ENCODE assay signal across 9 cellular contexts in genomic region chr17:35028531-35029262, GRCh38. TPM values are rescaled to one million over a fixed set of nuclear protein-coding genes. Genes with fewer than 3 reads are reported as not detected.
A peak's percentile ranks its signal among the peaks of the same experiment; 100 is the strongest.
DNase-seq lines count a peak whose midpoint lies in the region; ATAC-seq and TF ChIP-seq lines count a peak whose summit lies in the region.
"Had no signal": no experiment of that assay in that cellular context is flagged by ENCODE, and none has a peak within 500 bp of the region (broad histone marks: within the 10 kb centered on the region; RNA-seq: fewer than 3 reads in every experiment).

No MANE protein-coding gene starts in this region.

- intact Hi-C loops in OCI-LY7 (cut with micrococcal nuclease; ENCODE audit: unreplicated experiment) = no loop called here

- H3K4me2 ChIP-seq in SK-N-SH = peak overlapping the region; percentile 3; the same call in 1 of the 2 replicates
- no peak overlapping the region for H3K4me2 ChIP-seq in OCI-LY7 (ENCODE audit: low read length)

- DNase-seq in SK-N-SH (no peak), Peyer's patch (no peak), renal cortical epithelial cell (ENCODE audit: low read depth) (peak; percentile 56), OCI-LY7 (ENCODE audit: low spot score) (no peak), A172 (ENCODE audit: low spot score) (no peak)
- DNase-seq: activated gamma-delta T cell treated with Interleukin-2 at 50 U/mL for 16 hours had no signal

- POLR2A ChIA-PET in SK-N-SH (lab: Yijun Ruan, JAX) (no interaction called here), OCI-LY7 (lab: Charles Lee) (interaction anchor here (0.5 kb wide), 1 partner anchor 18 kb away, joined by 6 read pairs; no protein-coding TSS in a partner anchor)

- no peak for ATAC-seq in SK-N-SH treated with all-trans-retinoic acid at 6 μM for 48 hours
- no peak for ATAC-seq in GM21723 (IDR thresholded peaks at IDR 0.05; ENCODE audit: unreplicated experiment)

- H3K9me3 ChIP-seq in SK-N-SH (no peaks in the 10 kb centered on the region), Peyer's patch (no peaks in the 10 kb centered on the region), OCI-LY7 (ENCODE audit: low read length) (no peaks in the 10 kb centered on the region)

- peaks cover 0 to 1% of the 10 kb centered on the region in 2 experiments; a peak in 2 of 4 replicates for H3K4me1 ChIP-seq in SK-N-SH (ENCODE audit: control insufficient read depth in 1 of 2, insufficient read depth in 2 of 2, low read depth in 1 of 2, low read length in 1 of 2)
- H3K4me1 ChIP-seq in Peyer's patch = peaks cover 0 to 10% (median 5%) of the 10 kb centered on the region in 4 donors
- no peaks in the 10 kb centered on the region for H3K4me1 ChIP-seq in OCI-LY7 (ENCODE audit: insufficient read depth, low read length, poor library complexity, severe bottlenecking)

- H3K27me3 ChIP-seq in SK-N-SH (ENCODE audit: insufficient read depth) (no peaks in the 10 kb centered on the region), Peyer's patch (no peaks in the 10 kb centered on the region)

- H4K20me1 ChIP-seq in SK-N-SH (ENCODE audit: insufficient read depth) = no peaks in the 10 kb centered on the region
- no peaks in the 10 kb centered on the region; the same call in 1 of the 2 replicates for H4K20me1 ChIP-seq in OCI-LY7 (ENCODE audit: insufficient read depth, low read length)

- TF ChIP-seq EP300 in SK-N-SH (IDR thresholded peaks at IDR 0.05; ENCODE audit: borderline replicate concordance in 1 of 2, low read depth in 1 of 2, low read length in 1 of 2) = no peak

- peak overlapping the region in 1 of 2 experiments; percentile 6; a peak in 2 of 4 replicates for H3K27ac ChIP-seq in SK-N-SH (ENCODE audit: low read depth in 2 of 2, low read length in 1 of 2)
- H3K27ac ChIP-seq in Peyer's patch = peak overlapping the region in 3 of 4 donors; percentile 19 to 72 (median 30)
- peak overlapping the region; percentile 76 for H3K27ac ChIP-seq in cingulate gyrus (ENCODE audit: low read depth, low read length)
- H3K27ac ChIP-seq in OCI-LY7 (ENCODE audit: low read depth, low read length, poor library complexity, severe bottlenecking) = no peak overlapping the region

- H3K9me2 ChIP-seq in SK-N-SH (no peaks in the 10 kb centered on the region), OCI-LY7 (ENCODE audit: insufficient read depth, low read length) (no peaks in the 10 kb centered on the region)

- no peak for TF ChIP-seq RAD21 in SK-N-SH (IDR thresholded peaks at IDR 0.05; ENCODE audit: low read length)

- H3K4me3 ChIP-seq in SK-N-SH (ENCODE audit: low read depth in 2 of 2, low read length in 1 of 2) = no peak overlapping the region
- no peak overlapping the region for H3K4me3 ChIP-seq in Peyer's patch
- H3K4me3 ChIP-seq in OCI-LY7 (ENCODE audit: low read depth, low read length, poor library complexity, severe bottlenecking) = no peak overlapping the region

- TF ChIP-seq POLR2A in Peyer's patch (IDR thresholded peaks at IDR 0.05) = no peak

- H3F3A ChIP-seq in SK-N-SH (replicated peaks; ENCODE audit: insufficient read depth) = peaks cover 11% of the 10 kb centered on the region

- no TSS peak for BruUV-seq in OCI-LY7 (replicated peaks; lab: Mats Ljungman, UMichigan)

- 89% methylated on average over 3 of the region's 3 CpGs for WGBS in SK-N-SH (ENCODE audit: low lambda C conversion rate)

- H3K9ac ChIP-seq in SK-N-SH = no peak overlapping the region

- H2AFZ ChIP-seq in SK-N-SH (ENCODE audit: low read depth) = no peak overlapping the region
- no peak overlapping the region for H2AFZ ChIP-seq in OCI-LY7 (ENCODE audit: low read length)

- H3K79me2 ChIP-seq in SK-N-SH (ENCODE audit: insufficient read depth) = no peaks in the 10 kb centered on the region; the same call in 1 of the 2 replicates
- H3K79me2 ChIP-seq in OCI-LY7 (ENCODE audit: insufficient read depth, low read depth, low read length) = no peaks in the 10 kb centered on the region

- TF ChIP-seq CTCF in SK-N-SH (IDR thresholded peaks at IDR 0.05) (no peak), Peyer's patch (IDR thresholded peaks at IDR 0.05) (no peak), OCI-LY7 (conservative IDR thresholded peaks at IDR 0.05; ENCODE audit: low read length) (no peak)

- H3K36me3 ChIP-seq in SK-N-SH (replicated peaks in 1 of 2; ENCODE audit: control insufficient read depth in 1 of 2, insufficient read depth in 2 of 2, low read length in 1 of 2) (peaks cover 0 to 12% of the 10 kb centered on the region in 2 experiments), Peyer's patch (peaks cover 0 to 9% (median 0%) of the 10 kb centered on the region in 3 donors), OCI-LY7 (ENCODE audit: insufficient read depth, low read length) (no peaks in the 10 kb centered on the region)

- CTCF ChIA-PET in SK-N-SH (lab: Yijun Ruan, JAX) (interaction anchor here (0.9 kb wide), 1 partner anchor 21 kb away, joined by 3 read pairs; no protein-coding TSS in a partner anchor), OCI-LY7 (lab: Charles Lee; ENCODE audit: unreplicated experiment) (no interaction called here)

TF ChIP-seq in SK-N-SH, 30 proteins besides CTCF, POLR2A, EP300 and RAD21 (continues in another document):
- TF ChIP-seq NRF1 (IDR thresholded peaks at IDR 0.05; ENCODE audit: low read depth, low read length) (no peak), TEAD4 (IDR thresholded peaks at IDR 0.05; ENCODE audit: borderline replicate concordance, insufficient read depth) (no peak)
- TF ChIP-seq, protein P1, sequence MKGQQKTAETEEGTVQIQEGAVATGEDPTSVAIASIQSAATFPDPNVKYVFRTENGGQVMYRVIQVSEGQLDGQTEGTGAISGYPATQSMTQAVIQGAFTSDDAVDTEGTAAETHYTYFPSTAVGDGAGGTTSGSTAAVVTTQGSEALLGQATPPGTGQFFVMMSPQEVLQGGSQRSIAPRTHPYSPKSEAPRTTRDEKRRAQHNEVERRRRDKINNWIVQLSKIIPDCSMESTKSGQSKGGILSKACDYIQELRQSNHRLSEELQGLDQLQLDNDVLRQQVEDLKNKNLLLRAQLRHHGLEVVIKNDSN (IDR thresholded peaks at IDR 0.05; ENCODE audit: borderline replicate concordance, low read depth) = no peak
- TF ChIP-seq, protein P2, sequence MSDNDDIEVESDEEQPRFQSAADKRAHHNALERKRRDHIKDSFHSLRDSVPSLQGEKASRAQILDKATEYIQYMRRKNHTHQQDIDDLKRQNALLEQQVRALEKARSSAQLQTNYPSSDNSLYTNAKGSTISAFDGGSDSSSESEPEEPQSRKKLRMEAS (IDR thresholded peaks at IDR 0.05; ENCODE audit: low read depth) = no peak

TF ChIP-seq in SK-N-SH treated with all-trans-retinoic acid at 6 μM for 48 hours, 23 proteins besides CTCF, POLR2A, EP300 and RAD21:
- TF ChIP-seq OSR1 (CRISPR knock-in tag; IDR thresholded peaks at IDR 0.05) (no peak), ZNF565 (CRISPR knock-in tag; conservative IDR thresholded peaks at IDR 0.05; ENCODE audit: low read depth) (no peak), ZNF70 (CRISPR knock-in tag; IDR thresholded peaks at IDR 0.05) (no peak), PPARA (CRISPR knock-in tag; IDR thresholded peaks at IDR 0.05; ENCODE audit: borderline replicate concordance) (no peak)
TF ChIP-seq in SK-N-SH treated with all-trans-retinoic acid at 6 μM for 48 hours: peak in this region for 0.

RNA-seq across cellular contexts. Expression of gene RFFL, which starts 34.8 kb away (rescaled TPM):
- polyA plus RNA-seq in SK-N-SH (2012; rRNA removed) = 10.1 and 12.7 TPM in 2 replicates
- polyA plus RNA-seq in SK-N-SH (2012; cell fraction: cytosol; rRNA removed) = 9.4 and 13.4 TPM in 2 replicates
- 11.3 and 13.1 TPM in 2 replicates for polyA plus RNA-seq in SK-N-SH (2012; cell fraction: nucleus; rRNA removed)
- 10 to 100 TPM; 33.0 to 76.7 (median 43.0) TPM for total RNA-seq in Peyer's patch
- 6.8 and 20.7 TPM in 2 replicates for total RNA-seq in renal cortical epithelial cell
- 15.6 and 20.6 TPM in 2 replicates for total RNA-seq in OCI-LY7 (2014; rRNA removed; shearing (Covaris generic))
- total RNA-seq in OCI-LY7 (2022) = 11.2 and 16.1 TPM in 2 replicates
- total RNA-seq in A172 (2014; rRNA removed; shearing (Covaris generic)) = 12.5 and 12.8 TPM in 2 replicates

RNA-seq across cellular contexts. Expression of gene LIG3, which starts 48.4 kb away (rescaled TPM):
- 25.7 and 28.6 TPM in 2 replicates for polyA plus RNA-seq in SK-N-SH (2012; rRNA removed)
- polyA plus RNA-seq in SK-N-SH (2012; cell fraction: cytosol; rRNA removed) = 12.2 and 16.4 TPM in 2 replicates
- 38.0 and 54.5 TPM in 2 replicates for polyA plus RNA-seq in SK-N-SH (2012; cell fraction: nucleus; rRNA removed)
- total RNA-seq in Peyer's patch (10 to 100 TPM; 19.6 to 82.5 (median 36.3) TPM), renal cortical epithelial cell (24.3 and 40.8 TPM in 2 replicates), OCI-LY7 (2022) (67.3 and 68.6 TPM in 2 replicates)
- total RNA-seq in OCI-LY7 (2014; rRNA removed; shearing (Covaris generic)) = 65.6 and 92.2 TPM in 2 replicates
- 41.5 and 52.0 TPM in 2 replicates for total RNA-seq in A172 (2014; rRNA removed; shearing (Covaris generic))
